ENCODE assay signal across 11 cellular contexts in genomic region chr12:7847964-7848422, GRCh38. TPM values are rescaled to one million over a fixed set of nuclear protein-coding genes. Genes with fewer than 3 reads are reported as not detected.
A peak's percentile ranks its signal among the peaks of the same experiment; 100 is the strongest.
DNase-seq lines count a peak whose midpoint lies in the region; ATAC-seq, FAIRE-seq and TF ChIP-seq lines count a peak whose summit lies in the region.
"Not testable (repeated sequence)": the region's sequence is repeated elsewhere in the genome, so short reads cannot be mapped to it uniquely, and the experiment has no call there.
"Had no signal": no experiment of that assay in that cellular context is flagged by ENCODE, and none has a peak within 500 bp of the region (broad histone marks: within the 10 kb centered on the region; RNA-seq: fewer than 3 reads in every experiment).

No MANE protein-coding gene starts in this region.

- BruUV-seq in endothelial cell of umbilical vein (replicated peaks; lab: Mats Ljungman, UMichigan): not testable (repeated sequence)

- not testable (repeated sequence) for TF ChIP-seq CTCF in HFFc6 (IDR thresholded peaks at IDR 0.05); endothelial cell of umbilical vein (IDR thresholded peaks at IDR 0.05; ENCODE audit: extremely low read depth in 1 of 2, insufficient read depth in 1 of 2, low read depth in 1 of 2, low read length in 2 of 2); mucosa of descending colon (IDR thresholded peaks at IDR 0.05); smooth muscle cell (IDR thresholded peaks at IDR 0.05; ENCODE audit: borderline replicate concordance, insufficient read depth, poor library complexity, severe bottlenecking)

- H3K4me2 ChIP-seq in endothelial cell of umbilical vein (ENCODE audit: insufficient read depth, low read length); smooth muscle cell: not testable (repeated sequence)

- ATAC-seq in T-helper 17 cell: peak; percentile 51
- peak; percentile 26 for ATAC-seq in mucosa of descending colon

- H3K9me3 ChIP-seq in T-helper 17 cell (ENCODE audit: control insufficient read depth, low read length, poor library complexity, severe bottlenecking); endothelial cell of umbilical vein (replicated peaks; ENCODE audit: control insufficient read depth, insufficient read depth, low read length); mucosa of descending colon; smooth muscle cell (replicated peaks; ENCODE audit: low read depth): not testable (repeated sequence)

- in situ Hi-C loops in G401 (cut with HindIII; ENCODE audit: low sequenced_read_pairs): not testable (repeated sequence)

- H3K4me3 Mint-ChIP-seq in HFFc6, T-helper 17 cell: not testable (repeated sequence)

- not testable (repeated sequence) for H3K79me2 ChIP-seq in endothelial cell of umbilical vein (ENCODE audit: control insufficient read depth, insufficient read depth, low read length); smooth muscle cell (ENCODE audit: low read depth)

- dilution Hi-C loops in endothelial cell of umbilical vein (cut with MboI; ENCODE audit: extremely low pct_ligation_motif_present, low sequenced_read_pairs): not testable (repeated sequence)

- not testable (repeated sequence) for H3K36me3 ChIP-seq in endothelial cell of umbilical vein (ENCODE audit: control insufficient read depth in 2 of 2, extremely low read depth in 1 of 2, insufficient read depth in 2 of 2, low read length in 2 of 2); mucosa of descending colon (ENCODE audit: low read depth); smooth muscle cell (ENCODE audit: low read depth)

- not testable (repeated sequence) for H3K36me3 Mint-ChIP-seq in HFFc6 (ENCODE audit: low read depth); T-helper 17 cell (ENCODE audit: low read depth)

- POLR2A ChIA-PET in endothelial cell of umbilical vein (lab: Charles Lee): not testable (repeated sequence)

- CTCF ChIA-PET in endothelial cell of umbilical vein (lab: Charles Lee): interaction anchor here (2.5 kb wide), 1 partner anchor 14 kb away, joined by 11 read pairs; no protein-coding TSS in a partner anchor

- not testable (repeated sequence) for H3K9me3 Mint-ChIP-seq in HFFc6

- peak overlapping the region; percentile 48 for H3K27ac ChIP-seq in caudate nucleus (ENCODE audit: low read depth, low read length)
- peak overlapping the region; percentile 32 for H3K27ac ChIP-seq in endothelial cell of umbilical vein (ENCODE audit: insufficient read depth, low read depth, low read length)
- H3K27ac ChIP-seq in smooth muscle cell (ENCODE audit: low read depth): peak overlapping the region; percentile 65

- H4K20me1 ChIP-seq in endothelial cell of umbilical vein (replicated peaks; ENCODE audit: control insufficient read depth, extremely low read depth, insufficient read depth, low read length); smooth muscle cell (ENCODE audit: low read depth): not testable (repeated sequence)

- not testable (repeated sequence) for TF ChIP-seq POLR2A in endothelial cell of umbilical vein (IDR thresholded peaks at IDR 0.05; ENCODE audit: low read depth, low read length)

- H3F3A ChIP-seq in smooth muscle cell (ENCODE audit: low read depth): not testable (repeated sequence)

- H3K27ac Mint-ChIP-seq in HFFc6: peak overlapping the region; percentile 35
- peak overlapping the region; percentile 67 for H3K27ac Mint-ChIP-seq in T-helper 17 cell

- DNase-seq in G401 (ENCODE audit: low spot score) (peak; percentile 13), endothelial cell of umbilical vein (ENCODE audit: low read depth, low spot score) (peak; percentile 19)
- not testable (repeated sequence) for DNase-seq in HFFc6; T-helper 17 cell; caudate nucleus (lab: John Stamatoyannopoulos, UW); mucosa of descending colon; smooth muscle cell (lab: John Stamatoyannopoulos, UW; ENCODE audit: unreplicated experiment)

- H3K4me1 Mint-ChIP-seq in HFFc6 (ENCODE audit: low read depth): peaks cover 22% of the 10 kb centered on the region
- H3K4me1 Mint-ChIP-seq in T-helper 17 cell: not testable (repeated sequence)

- FAIRE-seq in endothelial cell of umbilical vein (lab: Jason Lieb, UNC): peak; percentile 75

- intact Hi-C loops in endothelial cell of umbilical vein (cut with micrococcal nuclease); mucosa of descending colon (cut with DNase I, micrococcal nuclease): not testable (repeated sequence)

- H2AFZ ChIP-seq in endothelial cell of umbilical vein (ENCODE audit: low read depth, low read length); smooth muscle cell (ENCODE audit: low read depth): not testable (repeated sequence)

- H3K9me1 ChIP-seq in endothelial cell of umbilical vein (replicated peaks; ENCODE audit: control insufficient read depth, extremely low read depth, insufficient read depth, low read length): not testable (repeated sequence)

- H3K9ac ChIP-seq in endothelial cell of umbilical vein (replicated peaks; ENCODE audit: extremely low read depth, insufficient read depth, low read length): peak overlapping the region; percentile 9
- not testable (repeated sequence) for H3K9ac ChIP-seq in smooth muscle cell (ENCODE audit: low read depth)

- not testable (repeated sequence) for H3K4me3 ChIP-seq in endothelial cell of umbilical vein (replicated peaks in 1 of 3; ENCODE audit: insufficient read depth in 1 of 3, low read depth in 1 of 3, low read length in 3 of 3); mucosa of descending colon; smooth muscle cell

- H3K27me3 ChIP-seq in endothelial cell of umbilical vein (ENCODE audit: control insufficient read depth in 2 of 2, insufficient read depth in 2 of 2, low read length in 2 of 2); smooth muscle cell (ENCODE audit: low read depth): not testable (repeated sequence)

- H3K4me1 ChIP-seq in endothelial cell of umbilical vein (ENCODE audit: control insufficient read depth, extremely low read depth, insufficient read depth, low read length) (peaks cover 15% of the 10 kb centered on the region), smooth muscle cell (ENCODE audit: low read depth) (peaks cover 23% of the 10 kb centered on the region)
- H3K4me1 ChIP-seq in mucosa of descending colon (ENCODE audit: low read depth): not testable (repeated sequence)

- H3K27me3 Mint-ChIP-seq in HFFc6 (ENCODE audit: insufficient read depth) (peaks cover 12% of the 10 kb centered on the region), T-helper 17 cell (peaks cover 55% of the 10 kb centered on the region)

- WGBS in smooth muscle cell (ENCODE audit: low lambda C conversion rate): 46% methylated on average over 3 of the region's 4 CpGs

RNA-seq across cellular contexts. Expression of gene SLC2A14, which starts 24.7 kb away (rescaled TPM):
- total RNA-seq in G401 (2014; rRNA removed; shearing (Covaris generic)): not detected in 2 replicates
- total RNA-seq in HFFc6 (2021; fragmentation: NEBNext Ultra II Directional; extraction: Animal tissue kit (Norgen Biotek cat#: 25700)): under 1 TPM in 1 of 6 experiments, not detected in 5; 0.07 TPM
- total RNA-seq in T-helper 17 cell (1 to 10 TPM in 1 of 2 donors, under 1 TPM in 1; 0.17 to 6.4 TPM), endothelial cell of umbilical vein (1.5 TPM in 1 of 2 replicates, not detected in the other), mucosa of descending colon (under 1 TPM; 0.41 to 0.81 (median 0.47) TPM), smooth muscle cell (2.3 and 2.8 TPM in 2 replicates)
- polyA plus RNA-seq in endothelial cell of umbilical vein (not detected in 2 replicates), smooth muscle cell (8.1 and 19.3 TPM in 2 replicates)
- polyA plus RNA-seq in endothelial cell of umbilical vein (2011; cell fraction: cytosol; rRNA removed): not detected in 2 replicates
- polyA plus RNA-seq in endothelial cell of umbilical vein (2011; cell fraction: nucleus; rRNA removed): not detected in 2 replicates
- 0.24 and 0.90 TPM in 2 replicates for polyA plus RNA-seq in endothelial cell of umbilical vein (2012)
- not detected in 2 replicates for polyA minus RNA-seq in endothelial cell of umbilical vein
- not detected for polyA minus RNA-seq in endothelial cell of umbilical vein (2011; cell fraction: cytosol; rRNA and poly(A)+ RNA removed)
- not detected in 2 replicates for polyA minus RNA-seq in endothelial cell of umbilical vein (2011; cell fraction: nucleus; rRNA and poly(A)+ RNA removed)
- total RNA-seq: MCF 10A, Right ventricle myocardium inferior, SK-MEL-5 had no signal

RNA-seq across cellular contexts. Expression of gene NANOG, which starts 58.8 kb away (rescaled TPM):
- not detected in 2 replicates for total RNA-seq in G401 (2014; rRNA removed; shearing (Covaris generic))
- total RNA-seq in HFFc6 (2021; fragmentation: NEBNext Ultra II Directional; extraction: Animal tissue kit (Norgen Biotek cat#: 25700)): not detected
- not detected for total RNA-seq in T-helper 17 cell
- not detected in 2 replicates for total RNA-seq in endothelial cell of umbilical vein
- 0.03 TPM in 1 of 2 replicates, not detected in the other for polyA plus RNA-seq in endothelial cell of umbilical vein
- not detected in 2 replicates for polyA plus RNA-seq in endothelial cell of umbilical vein (2011; cell fraction: cytosol; rRNA removed)
- not detected in 2 replicates for polyA plus RNA-seq in endothelial cell of umbilical vein (2011; cell fraction: nucleus; rRNA removed)
- not detected in 2 replicates for polyA plus RNA-seq in endothelial cell of umbilical vein (2012)
- 0.13 TPM in 1 of 2 replicates, not detected in the other for polyA minus RNA-seq in endothelial cell of umbilical vein
- polyA minus RNA-seq in endothelial cell of umbilical vein (2011; cell fraction: cytosol; rRNA and poly(A)+ RNA removed): not detected
- 0.19 and 0.82 TPM in 2 replicates for polyA minus RNA-seq in endothelial cell of umbilical vein (2011; cell fraction: nucleus; rRNA and poly(A)+ RNA removed)
- under 1 TPM in 1 of 3 donors, not detected in 2; 0.64 TPM for total RNA-seq in mucosa of descending colon
- not detected in 2 replicates for total RNA-seq in smooth muscle cell
- not detected in 2 replicates for polyA plus RNA-seq in smooth muscle cell
- total RNA-seq: MCF 10A, OCI-LY7, Right ventricle myocardium inferior, SK-MEL-5 had no signal
